ENCODE assay signal across 1 cellular context in the genomic region with DNA sequence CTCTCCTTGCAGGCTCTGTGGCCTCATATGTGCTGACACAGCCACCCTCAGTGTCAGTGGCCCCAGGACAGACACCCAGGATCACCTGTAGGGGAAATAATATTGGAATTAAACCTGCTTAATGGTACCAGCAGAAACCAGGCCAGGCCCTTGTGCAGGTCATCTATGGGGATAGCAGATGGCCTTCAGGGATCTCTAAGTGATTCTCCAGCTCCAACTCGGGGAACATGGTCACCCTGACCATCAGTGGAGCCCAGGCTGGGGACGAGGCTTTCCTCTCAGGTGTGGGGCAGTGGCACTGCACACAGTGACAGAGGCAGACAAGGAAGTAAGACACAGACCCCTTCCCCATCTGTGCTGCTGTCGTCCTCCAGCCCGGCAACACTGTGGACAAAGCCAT.
TF ChIP-seq lines count a peak whose summit lies in the region.

No MANE protein-coding gene starts in this region.

TF ChIP-seq in K562, 482 proteins besides CTCF, POLR2A, EP300 and RAD21:
- TF ChIP-seq, protein P1, sequence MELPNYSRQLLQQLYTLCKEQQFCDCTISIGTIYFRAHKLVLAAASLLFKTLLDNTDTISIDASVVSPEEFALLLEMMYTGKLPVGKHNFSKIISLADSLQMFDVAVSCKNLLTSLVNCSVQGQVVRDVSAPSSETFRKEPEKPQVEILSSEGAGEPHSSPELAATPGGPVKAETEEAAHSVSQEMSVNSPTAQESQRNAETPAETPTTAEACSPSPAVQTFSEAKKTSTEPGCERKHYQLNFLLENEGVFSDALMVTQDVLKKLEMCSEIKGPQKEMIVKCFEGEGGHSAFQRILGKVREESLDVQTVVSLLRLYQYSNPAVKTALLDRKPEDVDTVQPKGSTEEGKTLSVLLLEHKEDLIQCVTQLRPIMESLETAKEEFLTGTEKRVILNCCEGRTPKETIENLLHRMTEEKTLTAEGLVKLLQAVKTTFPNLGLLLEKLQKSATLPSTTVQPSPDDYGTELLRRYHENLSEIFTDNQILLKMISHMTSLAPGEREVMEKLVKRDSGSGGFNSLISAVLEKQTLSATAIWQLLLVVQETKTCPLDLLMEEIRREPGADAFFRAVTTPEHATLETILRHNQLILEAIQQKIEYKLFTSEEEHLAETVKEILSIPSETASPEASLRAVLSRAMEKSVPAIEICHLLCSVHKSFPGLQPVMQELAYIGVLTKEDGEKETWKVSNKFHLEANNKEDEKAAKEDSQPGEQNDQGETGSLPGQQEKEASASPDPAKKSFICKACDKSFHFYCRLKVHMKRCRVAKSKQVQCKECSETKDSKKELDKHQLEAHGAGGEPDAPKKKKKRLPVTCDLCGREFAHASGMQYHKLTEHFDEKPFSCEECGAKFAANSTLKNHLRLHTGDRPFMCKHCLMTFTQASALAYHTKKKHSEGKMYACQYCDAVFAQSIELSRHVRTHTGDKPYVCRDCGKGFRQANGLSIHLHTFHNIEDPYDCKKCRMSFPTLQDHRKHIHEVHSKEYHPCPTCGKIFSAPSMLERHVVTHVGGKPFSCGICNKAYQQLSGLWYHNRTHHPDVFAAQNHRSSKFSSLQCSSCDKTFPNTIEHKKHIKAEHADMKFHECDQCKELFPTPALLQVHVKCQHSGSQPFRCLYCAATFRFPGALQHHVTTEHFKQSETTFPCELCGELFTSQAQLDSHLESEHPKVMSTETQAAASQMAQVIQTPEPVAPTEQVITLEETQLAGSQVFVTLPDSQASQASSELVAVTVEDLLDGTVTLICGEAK (IDR thresholded peaks at IDR 0.05): no peak
- TF ChIP-seq, protein P1 (CRISPR knock-in tag; IDR thresholded peaks at IDR 0.05): peak; percentile 10; the same call in 1 of the 2 replicates
- TF ChIP-seq JUN (IDR thresholded peaks at IDR 0.05; ENCODE audit: borderline replicate concordance, low read depth, low read length) (no peak), JUN (CRISPR knock-in tag; IDR thresholded peaks at IDR 0.05; ENCODE audit: borderline replicate concordance) (no peak), STAT6 (CRISPR knock-in tag; IDR thresholded peaks at IDR 0.05) (peak; percentile 47; the same call in 1 of the 2 replicates), YY1 (IDR thresholded peaks at IDR 0.05; ENCODE audit: borderline replicate concordance in 1 of 3, control insufficient read depth in 1 of 3, extremely low read depth in 1 of 3, insufficient read depth in 3 of 3, insufficient read length in 1 of 3, insufficient replicate concordance in 2 of 3, low read depth in 1 of 3, low read length in 2 of 3) (no peak), ATF1 (CRISPR knock-in tag; IDR thresholded peaks at IDR 0.05) (peak; percentile 21; the same call in 1 of the 2 replicates), ATF1 (tag; IDR thresholded peaks at IDR 0.05) (no peak), SNAPC5 (CRISPR knock-in tag; IDR thresholded peaks at IDR 0.05) (no peak)
- TF ChIP-seq, protein P2, sequence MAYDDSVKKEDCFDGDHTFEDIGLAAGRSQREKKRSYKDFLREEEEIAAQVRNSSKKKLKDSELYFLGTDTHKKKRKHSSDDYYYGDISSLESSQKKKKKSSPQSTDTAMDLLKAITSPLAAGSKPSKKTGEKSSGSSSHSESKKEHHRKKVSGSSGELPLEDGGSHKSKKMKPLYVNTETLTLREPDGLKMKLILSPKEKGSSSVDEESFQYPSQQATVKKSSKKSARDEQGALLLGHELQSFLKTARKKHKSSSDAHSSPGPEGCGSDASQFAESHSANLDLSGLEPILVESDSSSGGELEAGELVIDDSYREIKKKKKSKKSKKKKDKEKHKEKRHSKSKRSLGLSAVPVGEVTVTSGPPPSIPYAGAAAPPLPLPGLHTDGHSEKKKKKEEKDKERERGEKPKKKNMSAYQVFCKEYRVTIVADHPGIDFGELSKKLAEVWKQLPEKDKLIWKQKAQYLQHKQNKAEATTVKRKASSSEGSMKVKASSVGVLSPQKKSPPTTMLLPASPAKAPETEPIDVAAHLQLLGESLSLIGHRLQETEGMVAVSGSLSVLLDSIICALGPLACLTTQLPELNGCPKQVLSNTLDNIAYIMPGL (CRISPR knock-in tag; IDR thresholded peaks at IDR 0.05): peak; percentile 72; the same call in 1 of the 2 replicates
- TF ChIP-seq, protein P3, sequence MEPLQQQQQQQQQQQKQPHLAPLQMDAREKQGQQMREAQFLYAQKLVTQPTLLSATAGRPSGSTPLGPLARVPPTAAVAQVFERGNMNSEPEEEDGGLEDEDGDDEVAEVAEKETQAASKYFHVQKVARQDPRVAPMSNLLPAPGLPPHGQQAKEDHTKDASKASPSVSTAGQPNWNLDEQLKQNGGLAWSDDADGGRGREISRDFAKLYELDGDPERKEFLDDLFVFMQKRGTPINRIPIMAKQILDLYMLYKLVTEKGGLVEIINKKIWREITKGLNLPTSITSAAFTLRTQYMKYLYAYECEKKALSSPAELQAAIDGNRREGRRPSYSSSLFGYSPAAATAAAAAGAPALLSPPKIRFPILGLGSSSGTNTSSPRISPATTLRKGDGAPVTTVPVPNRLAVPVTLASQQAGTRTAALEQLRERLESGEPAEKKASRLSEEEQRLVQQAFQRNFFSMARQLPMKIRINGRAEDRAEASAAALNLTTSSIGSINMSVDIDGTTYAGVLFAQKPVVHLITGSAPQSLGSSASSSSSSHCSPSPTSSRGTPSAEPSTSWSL (CRISPR knock-in tag; IDR thresholded peaks at IDR 0.05; ENCODE audit: borderline replicate concordance): no peak
